19 cellular contexts compared by ENCODE assay signal in the genomic region with DNA sequence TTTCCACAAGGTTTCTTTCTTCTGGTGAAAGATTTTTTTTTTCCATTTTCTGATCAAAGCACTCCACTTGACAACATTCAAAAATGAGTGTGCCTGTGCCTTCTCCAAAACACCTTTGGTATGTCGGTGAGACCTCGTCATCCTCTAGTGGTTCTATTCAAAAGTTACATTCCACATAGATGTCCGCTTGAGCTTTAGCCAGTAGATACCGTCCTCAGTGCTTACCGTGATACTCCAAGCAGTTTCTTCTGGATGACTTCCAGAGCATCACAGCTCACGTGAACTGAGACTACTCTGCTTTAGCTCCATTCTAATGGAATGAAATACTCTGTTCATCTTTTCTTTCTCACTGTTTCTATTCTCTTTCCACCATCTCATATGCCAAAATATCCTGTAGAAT.
"Had no signal": no experiment of that assay in that cellular context is flagged by ENCODE, and none has a peak within 500 bp of the region (broad histone marks: within the 10 kb centered on the region; RNA-seq: fewer than 3 reads in every experiment).

No MANE protein-coding gene starts in this region.

- H3K4me2 ChIP-seq: hepatocyte had no signal

- H3K4me3 ChIP-seq: hepatocyte, pancreas, psoas muscle, right atrium auricular region, tibial nerve had no signal

- DNase-seq: activated gamma-delta T cell treated with Interleukin-2 at 50 U/mL for 16 hours; activated T-cell treated with anti-CD3 and anti-CD28 coated beads, Interleukin-2, amount 50 U/mL, for 1 hour; anterior cingulate cortex; cerebellar nuclear complex; cortex of kidney; foreskin melanocyte; glutamatergic neuron; left ventricle myocardium superior; pancreas; psoas muscle; stimulated activated CD4-positive, alpha-beta T cell treated with anti-CD3 and anti-CD28 coated beads, Interleukin-1b, Interleukin-23, amount 100 ng/mL, for 48 hours; stimulated activated naive CD8-positive, alpha-beta T cell treated with anti-CD3 and anti-CD28 coated beads, Interleukin-15, amount 100 ng/mL, for 72 hours; T-cell had no signal

- H3K27ac ChIP-seq: hepatocyte, neutrophil, pancreas, psoas muscle, right atrium auricular region, tibial nerve had no signal

- H3K4me1 ChIP-seq: pancreas, psoas muscle, right atrium auricular region had no signal

- H3K79me2 ChIP-seq: hepatocyte had no signal

- FAIRE-seq: pancreas, urothelium cell line had no signal

- H2AFZ ChIP-seq: hepatocyte had no signal

- H3K9me3 ChIP-seq: neutrophil, pancreas, psoas muscle, right atrium auricular region, tibial nerve had no signal

- H3K36me3 ChIP-seq: neutrophil, pancreas, right atrium auricular region, tibial nerve had no signal

- H3K27me3 ChIP-seq: hepatocyte, neutrophil, pancreas, right atrium auricular region, tibial nerve had no signal

- ATAC-seq: left ventricle myocardium superior; pancreas; psoas muscle; stimulated activated effector memory CD8-positive, alpha-beta T cell treated with anti-CD3 and anti-CD28 coated beads, Interleukin-12 subunit alpha, Interleukin-12 subunit beta, amount 100 ng/mL, for 72 hours; stimulated activated naive CD8-positive, alpha-beta T cell treated with anti-CD3 and anti-CD28 coated beads, Interleukin-15, amount 100 ng/mL, for 72 hours; T-cell had no signal
